9 cellular contexts compared by ENCODE assay signal in the genomic region with DNA sequence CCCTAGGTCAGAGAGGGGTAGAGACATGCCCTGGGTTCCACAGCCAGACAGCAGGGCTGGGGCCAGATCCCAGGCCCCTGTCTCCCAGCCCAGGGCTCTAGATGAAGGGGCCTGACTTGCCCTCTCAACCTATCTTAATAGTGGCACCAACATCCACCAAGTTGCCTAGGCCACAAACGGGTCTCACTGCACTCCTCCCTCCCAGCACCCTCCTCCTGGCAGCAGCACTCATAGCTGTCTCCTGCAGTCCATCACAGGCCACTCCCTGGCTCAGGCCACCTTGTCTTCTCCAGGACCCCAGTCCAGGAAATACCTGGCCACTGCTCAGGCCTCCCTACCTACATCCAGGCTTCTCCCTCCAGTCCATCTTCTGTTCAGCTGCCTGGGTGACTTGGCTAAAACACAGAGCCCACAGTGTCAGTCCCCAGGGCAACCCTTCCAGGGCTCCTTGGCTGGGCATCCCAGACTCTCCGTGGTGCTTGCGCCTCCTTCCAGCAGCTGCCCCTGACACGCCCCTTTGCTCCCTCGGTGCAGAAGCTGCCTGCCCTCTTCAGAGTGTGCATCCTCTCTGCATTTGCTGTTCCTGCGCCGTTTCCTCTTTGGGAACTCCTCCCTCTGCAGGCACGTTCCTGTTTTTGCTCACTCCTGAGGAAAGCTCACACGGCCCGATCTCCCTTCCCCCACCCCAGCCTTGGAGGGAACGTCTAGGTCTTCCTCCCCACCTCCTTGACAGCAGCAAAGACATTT. TPM values are rescaled to one million over a fixed set of nuclear protein-coding genes. Genes with fewer than 3 reads are reported as not detected.
DNase-seq lines count a peak whose midpoint lies in the region; FAIRE-seq and TF ChIP-seq lines count a peak whose summit lies in the region.
"Had no signal": no experiment of that assay in that cellular context is flagged by ENCODE, and none has a peak within 500 bp of the region (broad histone marks: within the 10 kb centered on the region; RNA-seq: fewer than 3 reads in every experiment).

No MANE protein-coding gene starts in this region.

- H3K4me3 ChIP-seq in coronary artery = peak overlapping the region; percentile 52

- H3K27ac ChIP-seq in coronary artery = peak overlapping the region; percentile 80 to 93

- H3K9me3 Mint-ChIP-seq in type B pancreatic cell = peaks cover 13% of the 10 kb centered on the region

- no peak for FAIRE-seq in frontal cortex (lab: Jason Lieb, UNC)

- peaks cover 9% of the 10 kb centered on the region for H3K4me1 Mint-ChIP-seq in type B pancreatic cell (ENCODE audit: unreplicated experiment)

- H3K27ac Mint-ChIP-seq in type B pancreatic cell = no peak overlapping the region

- DNase-seq in AG08396 (ENCODE audit: low spot score) = peak; percentile 33
- DNase-seq in NCI-H2227 treated with DMSO at 0.1 percent for 48 hours (lab: John Stamatoyannopoulos, UW) = peak; percentile 29
- no peak for DNase-seq in coronary artery (ENCODE audit: low spot score)
- peak; percentile 67 for DNase-seq in mucosa of gallbladder (ENCODE audit: low spot score)
- DNase-seq in type B pancreatic cell (ENCODE audit: extremely low spot score, unreplicated experiment) = no peak
- DNase-seq in LoVo (ENCODE audit: low spot score) = no peak
- no peak for DNase-seq in frontal cortex (ENCODE audit: low spot score in 2 of 2)
- DNase-seq in NCI-H2107 (lab: John Stamatoyannopoulos, UW) = no peak
- DNase-seq: NCI-H2081 treated with DMSO at 0.1 percent for 48 hours had no signal

- H3K27me3 Mint-ChIP-seq in type B pancreatic cell = no peaks in the 10 kb centered on the region

- no peaks in the 10 kb centered on the region for H3K36me3 Mint-ChIP-seq in type B pancreatic cell

- H3K4me3 Mint-ChIP-seq in type B pancreatic cell = no peak overlapping the region

- TF ChIP-seq CTCF in coronary artery (IDR thresholded peaks at IDR 0.05) (no peak), type B pancreatic cell (conservative IDR thresholded peaks at IDR 0.05) (no peak)

RNA-seq across cellular contexts. Expression of a gene that starts 40.5 kb away (rescaled TPM):
- total RNA-seq in mucosa of gallbladder (33.2 TPM), type B pancreatic cell (ENCODE audit: low replicate concordance) (4.3 and 5.4 TPM in 2 replicates), frontal cortex (0.41 TPM)

Comparison
In these comparisons a context has a peak if more than half of its experiments do, and no peak if none do; other contexts are left out.
1. DNase-seq: peak in AG08396 (single experiment), NCI-H2227 treated with DMSO at 0.1 percent for 48 hours (single experiment) and mucosa of gallbladder (single experiment); none in coronary artery (single experiment), type B pancreatic cell (single experiment), LoVo (single experiment), frontal cortex (0 of 2) and NCI-H2107 (single experiment).